18 cellular contexts compared by ENCODE assay signal in the genomic region with DNA sequence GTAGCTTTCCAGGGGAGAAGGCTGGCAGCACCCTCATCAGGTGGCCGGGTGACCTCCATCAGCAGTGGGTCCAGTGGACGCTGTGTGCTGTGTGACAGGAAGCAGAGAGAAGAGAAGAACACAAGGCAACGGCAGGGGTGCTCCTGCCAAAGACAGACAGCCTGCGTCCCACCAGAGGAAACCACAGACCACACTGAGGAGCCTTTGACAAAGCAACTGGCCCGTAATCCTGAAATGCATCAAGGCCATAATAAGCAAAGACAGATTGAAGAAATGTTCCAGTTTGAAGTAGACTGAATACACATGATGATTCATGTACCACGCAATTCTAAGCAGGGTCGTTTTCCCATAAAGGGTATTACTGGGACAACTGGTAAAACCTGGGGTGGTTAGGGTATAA.
A peak's percentile ranks its signal among the peaks of the same experiment; 100 is the strongest.
DNase-seq lines count a peak whose midpoint lies in the region; ATAC-seq and TF ChIP-seq lines count a peak whose summit lies in the region.
"Had no signal": no experiment of that assay in that cellular context is flagged by ENCODE, and none has a peak within 500 bp of the region (broad histone marks: within the 10 kb centered on the region; RNA-seq: fewer than 3 reads in every experiment).

No MANE protein-coding gene starts in this region.

- peak; percentile 20 to 33 for DNase-seq in activated T-cell treated with anti-CD3 and anti-CD28 coated beads, Interleukin-2, amount 50 U/mL, for 72 hours
- DNase-seq in activated T-cell treated with anti-CD3 and anti-CD28 coated beads, Interleukin-2, amount 50 U/mL, for 24 hours = no peak
- DNase-seq in M059J (ENCODE audit: low read depth) (peak; percentile 68), astrocyte of the hippocampus (ENCODE audit: low read depth, low spot score) (peak; percentile 94), NCI-H524 (lab: John Stamatoyannopoulos, UW) (no peak)
- DNase-seq in stimulated activated effector memory CD8-positive, alpha-beta T cell treated with anti-CD3 and anti-CD28 coated beads, Interleukin-12 subunit alpha, Interleukin-12 subunit beta, amount 100 ng/mL, for 72 hours (ENCODE audit: low spot score in 2 of 2) = no peak
- DNase-seq: activated CD4-positive, CD25-positive, alpha-beta regulatory T cell; activated effector memory CD4-positive, alpha-beta T cell treated with anti-CD3 and anti-CD28 coated beads, Interleukin-2, amount 50 U/mL, for 16 hours; caudate nucleus; effector memory CD4-positive, alpha-beta T cell; immature natural killer cell; mesendoderm; NCI-H1417 treated with DMSO at 0.1 percent for 48 hours; NCI-H446 treated with DMSO at 0.1 percent for 48 hours; nucleus accumbens; PC-9 had no signal

- ATAC-seq in activated T-cell treated with anti-CD3 and anti-CD28 coated beads, Interleukin-2, amount 50 U/mL, for 72 hours (replicated peaks in 1 of 2) = peak; percentile 81 to 87
- peak; percentile 62 for ATAC-seq in stimulated activated effector memory CD8-positive, alpha-beta T cell treated with anti-CD3 and anti-CD28 coated beads, Interleukin-12 subunit alpha, Interleukin-12 subunit beta, amount 100 ng/mL, for 72 hours
- ATAC-seq in gastroesophageal sphincter = no peak
- ATAC-seq in HG02571 (IDR thresholded peaks at IDR 0.05; ENCODE audit: unreplicated experiment) = no peak

- no peak for TF ChIP-seq CTCF in gastroesophageal sphincter (IDR thresholded peaks at IDR 0.05)

- peaks cover 7% of the 10 kb centered on the region for H3K27me3 Mint-ChIP-seq in activated T-cell treated with anti-CD3 and anti-CD28 coated beads, Interleukin-2, amount 50 U/mL, for 72 hours (ENCODE audit: low read depth)
- H3K27me3 Mint-ChIP-seq in activated T-cell treated with anti-CD3 and anti-CD28 coated beads, Interleukin-2, amount 50 U/mL, for 24 hours = peaks cover 18% of the 10 kb centered on the region

- H3K27me3 ChIP-seq in gastroesophageal sphincter = no peaks in the 10 kb centered on the region

- H3K4me1 Mint-ChIP-seq in activated T-cell treated with anti-CD3 and anti-CD28 coated beads, Interleukin-2, amount 50 U/mL, for 72 hours (ENCODE audit: low read depth) = peaks cover 12% of the 10 kb centered on the region
- peaks cover 8% of the 10 kb centered on the region for H3K4me1 Mint-ChIP-seq in activated T-cell treated with anti-CD3 and anti-CD28 coated beads, Interleukin-2, amount 50 U/mL, for 24 hours (ENCODE audit: low read depth)
- H3K4me1 Mint-ChIP-seq in stimulated activated effector memory CD8-positive, alpha-beta T cell treated with anti-CD3 and anti-CD28 coated beads, Interleukin-12 subunit alpha, Interleukin-12 subunit beta, amount 100 ng/mL, for 72 hours = no peaks in the 10 kb centered on the region

- TF ChIP-seq POLR2A in gastroesophageal sphincter (IDR thresholded peaks at IDR 0.05) = no peak

- H3K9me3 Mint-ChIP-seq in activated T-cell treated with anti-CD3 and anti-CD28 coated beads, Interleukin-2, amount 50 U/mL, for 72 hours = no peaks in the 10 kb centered on the region
- no peaks in the 10 kb centered on the region for H3K9me3 Mint-ChIP-seq in activated T-cell treated with anti-CD3 and anti-CD28 coated beads, Interleukin-2, amount 50 U/mL, for 24 hours
- no peaks in the 10 kb centered on the region for H3K9me3 Mint-ChIP-seq in stimulated activated effector memory CD8-positive, alpha-beta T cell treated with anti-CD3 and anti-CD28 coated beads, Interleukin-12 subunit alpha, Interleukin-12 subunit beta, amount 100 ng/mL, for 72 hours

- WGBS in gastroesophageal sphincter (ENCODE audit: low coverage in 1 of 2), 2 donors = 66 to 87% methylated on average over 7 of the region's 7 CpGs

- H3K27ac ChIP-seq in gastroesophageal sphincter = no peak overlapping the region
- H3K27ac ChIP-seq: PC-9 had no signal

- H3K4me3 ChIP-seq in gastroesophageal sphincter = no peak overlapping the region
- H3K4me3 ChIP-seq: PC-9 had no signal

- H3K36me3 Mint-ChIP-seq in activated T-cell treated with anti-CD3 and anti-CD28 coated beads, Interleukin-2, amount 50 U/mL, for 72 hours (ENCODE audit: insufficient read depth in 2 of 2) = no peaks in the 10 kb centered on the region
- H3K36me3 Mint-ChIP-seq in activated T-cell treated with anti-CD3 and anti-CD28 coated beads, Interleukin-2, amount 50 U/mL, for 24 hours (ENCODE audit: low read depth) = no peaks in the 10 kb centered on the region
- H3K36me3 Mint-ChIP-seq in stimulated activated effector memory CD8-positive, alpha-beta T cell treated with anti-CD3 and anti-CD28 coated beads, Interleukin-12 subunit alpha, Interleukin-12 subunit beta, amount 100 ng/mL, for 72 hours = no peaks in the 10 kb centered on the region
- H3K36me3 Mint-ChIP-seq: immature natural killer cell had no signal

- H3K4me1 ChIP-seq in gastroesophageal sphincter = no peaks in the 10 kb centered on the region

- H3K4me3 Mint-ChIP-seq in activated T-cell treated with anti-CD3 and anti-CD28 coated beads, Interleukin-2, amount 50 U/mL, for 72 hours = peak overlapping the region in 1 of 2 donors; percentile 2
- no peak overlapping the region for H3K4me3 Mint-ChIP-seq in activated T-cell treated with anti-CD3 and anti-CD28 coated beads, Interleukin-2, amount 50 U/mL, for 24 hours
- H3K4me3 Mint-ChIP-seq in stimulated activated effector memory CD8-positive, alpha-beta T cell treated with anti-CD3 and anti-CD28 coated beads, Interleukin-12 subunit alpha, Interleukin-12 subunit beta, amount 100 ng/mL, for 72 hours = no peak overlapping the region
- H3K4me3 Mint-ChIP-seq: immature natural killer cell had no signal

- TF ChIP-seq EP300 in gastroesophageal sphincter (IDR thresholded peaks at IDR 0.05) = no peak

- H3K9me3 ChIP-seq in gastroesophageal sphincter = no peaks in the 10 kb centered on the region

- no peaks in the 10 kb centered on the region for H3K36me3 ChIP-seq in gastroesophageal sphincter

- H3K27ac Mint-ChIP-seq in activated T-cell treated with anti-CD3 and anti-CD28 coated beads, Interleukin-2, amount 50 U/mL, for 72 hours = no peak overlapping the region
- H3K27ac Mint-ChIP-seq in activated T-cell treated with anti-CD3 and anti-CD28 coated beads, Interleukin-2, amount 50 U/mL, for 24 hours = no peak overlapping the region
- no peak overlapping the region for H3K27ac Mint-ChIP-seq in stimulated activated effector memory CD8-positive, alpha-beta T cell treated with anti-CD3 and anti-CD28 coated beads, Interleukin-12 subunit alpha, Interleukin-12 subunit beta, amount 100 ng/mL, for 72 hours
- H3K27ac Mint-ChIP-seq: immature natural killer cell had no signal

Comparison
In these comparisons a context has a peak if more than half of its experiments do, and no peak if none do; other contexts are left out.
1. DNase-seq: peak in activated T-cell treated with anti-CD3 and anti-CD28 coated beads, Interleukin-2, amount 50 U/mL, for 72 hours (2 of 2), M059J (single experiment) and astrocyte of the hippocampus (single experiment); none in activated T-cell treated with anti-CD3 and anti-CD28 coated beads, Interleukin-2, amount 50 U/mL, for 24 hours (single experiment), stimulated activated effector memory CD8-positive, alpha-beta T cell treated with anti-CD3 and anti-CD28 coated beads, Interleukin-12 subunit alpha, Interleukin-12 subunit beta, amount 100 ng/mL, for 72 hours (0 of 2) and NCI-H524 (0 of 2).
2. ATAC-seq: peak in activated T-cell treated with anti-CD3 and anti-CD28 coated beads, Interleukin-2, amount 50 U/mL, for 72 hours (2 of 2) and stimulated activated effector memory CD8-positive, alpha-beta T cell treated with anti-CD3 and anti-CD28 coated beads, Interleukin-12 subunit alpha, Interleukin-12 subunit beta, amount 100 ng/mL, for 72 hours (single experiment); none in gastroesophageal sphincter (single experiment) and HG02571 (single experiment).